1 cellular context compared by ENCODE assay signal in genomic region chr14:93903342-93904184, GRCh38.
TF ChIP-seq lines count a peak whose summit lies in the region.

No MANE protein-coding gene starts in this region.

TF ChIP-seq in HepG2, 621 proteins besides CTCF, POLR2A, EP300 and RAD21 (continued from another document and continues in another):
- TF ChIP-seq, protein P1, sequence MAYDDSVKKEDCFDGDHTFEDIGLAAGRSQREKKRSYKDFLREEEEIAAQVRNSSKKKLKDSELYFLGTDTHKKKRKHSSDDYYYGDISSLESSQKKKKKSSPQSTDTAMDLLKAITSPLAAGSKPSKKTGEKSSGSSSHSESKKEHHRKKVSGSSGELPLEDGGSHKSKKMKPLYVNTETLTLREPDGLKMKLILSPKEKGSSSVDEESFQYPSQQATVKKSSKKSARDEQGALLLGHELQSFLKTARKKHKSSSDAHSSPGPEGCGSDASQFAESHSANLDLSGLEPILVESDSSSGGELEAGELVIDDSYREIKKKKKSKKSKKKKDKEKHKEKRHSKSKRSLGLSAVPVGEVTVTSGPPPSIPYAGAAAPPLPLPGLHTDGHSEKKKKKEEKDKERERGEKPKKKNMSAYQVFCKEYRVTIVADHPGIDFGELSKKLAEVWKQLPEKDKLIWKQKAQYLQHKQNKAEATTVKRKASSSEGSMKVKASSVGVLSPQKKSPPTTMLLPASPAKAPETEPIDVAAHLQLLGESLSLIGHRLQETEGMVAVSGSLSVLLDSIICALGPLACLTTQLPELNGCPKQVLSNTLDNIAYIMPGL (CRISPR knock-in tag; IDR thresholded peaks at IDR 0.05; ENCODE audit: borderline replicate concordance in 1 of 2, low read depth in 1 of 2), result peak; percentile 4 to 63; a peak in 2 of 4 replicates
- TF ChIP-seq ZBTB7B (CRISPR knock-in tag; IDR thresholded peaks at IDR 0.05) (peak; percentile 71; the same call in 1 of the 2 replicates), ZFP36 (IDR thresholded peaks at IDR 0.05; ENCODE audit: borderline replicate concordance, low read depth, low read length, partially characterized antibody) (peak; percentile 67), SMARCC2 (IDR thresholded peaks at IDR 0.05) (no peak), RCOR2 (CRISPR knock-in tag; IDR thresholded peaks at IDR 0.05) (peak; percentile 36; the same call in 1 of the 2 replicates), ATRX (CRISPR knock-in tag; IDR thresholded peaks at IDR 0.05; ENCODE audit: borderline replicate concordance) (no peak), FOXA3 (CRISPR knock-in tag; IDR thresholded peaks at IDR 0.05) (peak; percentile 56), HES4 (CRISPR knock-in tag; IDR thresholded peaks at IDR 0.05; ENCODE audit: borderline replicate concordance) (0 out of 2 replicates have a peak, but pooled peaks have one; percentile 40), RBFOX2 (IDR thresholded peaks at IDR 0.05; ENCODE audit: low read depth, low read length) (0 out of 2 replicates have a peak, but pooled peaks have one; percentile 31), HNF4G (IDR thresholded peaks at IDR 0.05; ENCODE audit: borderline replicate concordance, low read depth, low read length) (peak; percentile 34; the same call in 1 of the 2 replicates), HNF4G (CRISPR knock-in tag; IDR thresholded peaks at IDR 0.05; ENCODE audit: borderline replicate concordance, low read depth) (no peak), BHLHE40 (IDR thresholded peaks at IDR 0.05; ENCODE audit: low read length) (peak; percentile 85), HNF4A (CRISPR knock-in tag; IDR thresholded peaks at IDR 0.05) (peak; percentile 34; the same call in 1 of the 2 replicates), MLLT10 (CRISPR knock-in tag; IDR thresholded peaks at IDR 0.05) (no peak), MEIS2 (CRISPR knock-in tag; IDR thresholded peaks at IDR 0.05) (peak; percentile 61; the same call in 1 of the 2 replicates), XRCC5 (optimal IDR thresholded peaks at IDR 0.05; ENCODE audit: low read length) (peak; percentile 61), FOXK1 (CRISPR knock-in tag; IDR thresholded peaks at IDR 0.05; ENCODE audit: borderline replicate concordance, low read depth) (no peak), GATAD2A (CRISPR knock-in tag; IDR thresholded peaks at IDR 0.05) (peak; percentile 22; the same call in 1 of the 2 replicates), ZSCAN9 (CRISPR knock-in tag; IDR thresholded peaks at IDR 0.05; ENCODE audit: borderline replicate concordance) (no peak), ZXDC (CRISPR knock-in tag; IDR thresholded peaks at IDR 0.05) (0 out of 2 replicates have a peak, but pooled peaks have one; percentile 50), ZKSCAN8 (CRISPR knock-in tag; IDR thresholded peaks at IDR 0.05; ENCODE audit: borderline replicate concordance) (no peak), ZNF616 (CRISPR knock-in tag; IDR thresholded peaks at IDR 0.05; ENCODE audit: low read depth) (no peak), POGZ (CRISPR knock-in tag; IDR thresholded peaks at IDR 0.05) (peak; percentile 30), CBX5 (CRISPR knock-in tag; IDR thresholded peaks at IDR 0.05; ENCODE audit: borderline replicate concordance) (peak; percentile 66; the same call in 1 of the 2 replicates), CEBPZ (IDR thresholded peaks at IDR 0.05; ENCODE audit: low read length) (no peak), TARDBP (CRISPR knock-in tag; IDR thresholded peaks at IDR 0.05) (0 out of 2 replicates have a peak, but pooled peaks have one; percentile 9), ZNF546 (CRISPR knock-in tag; conservative IDR thresholded peaks at IDR 0.05) (no peak), JUNB (CRISPR knock-in tag; IDR thresholded peaks at IDR 0.05; ENCODE audit: borderline replicate concordance) (no peak), RXRA (CRISPR knock-in tag; IDR thresholded peaks at IDR 0.05) (0 out of 2 replicates have a peak, but pooled peaks have one; percentile 13), ZFP90 (CRISPR knock-in tag; IDR thresholded peaks at IDR 0.05; ENCODE audit: borderline replicate concordance) (no peak), FOXA1 (IDR thresholded peaks at IDR 0.05) (no peak), FOXA1 (CRISPR knock-in tag; IDR thresholded peaks at IDR 0.05) (peak; percentile 83), HNRNPH1 (optimal IDR thresholded peaks at IDR 0.05; ENCODE audit: low read depth, low read length) (peak; percentile 8), ARNT2 (CRISPR knock-in tag; IDR thresholded peaks at IDR 0.05; ENCODE audit: low read depth) (0 out of 2 replicates have a peak, but pooled peaks have one; percentile 5), SRSF4 (IDR thresholded peaks at IDR 0.05; ENCODE audit: low read depth, low read length, poor library complexity, severe bottlenecking) (no peak), ATAD3A (CRISPR knock-in tag; IDR thresholded peaks at IDR 0.05) (no peak), RARA (CRISPR knock-in tag; IDR thresholded peaks at IDR 0.05) (0 out of 2 replicates have a peak, but pooled peaks have one; percentile 5), SP5 (CRISPR knock-in tag; IDR thresholded peaks at IDR 0.05; ENCODE audit: borderline replicate concordance, low read depth) (peak; percentile 51; the same call in 1 of the 2 replicates), CAMTA2 (CRISPR knock-in tag; IDR thresholded peaks at IDR 0.05; ENCODE audit: borderline replicate concordance) (0 out of 2 replicates have a peak, but pooled peaks have one; percentile 35), HDAC1 (CRISPR knock-in tag; IDR thresholded peaks at IDR 0.05) (no peak), ZNF644 (CRISPR knock-in tag; IDR thresholded peaks at IDR 0.05; ENCODE audit: low read depth) (0 out of 2 replicates have a peak, but pooled peaks have one; percentile 13), KLF6 (CRISPR knock-in tag; IDR thresholded peaks at IDR 0.05) (no peak), PATZ1 (CRISPR knock-in tag; IDR thresholded peaks at IDR 0.05) (peak; percentile 50), HOXA5 (CRISPR knock-in tag; IDR thresholded peaks at IDR 0.05) (0 out of 2 replicates have a peak, but pooled peaks have one; percentile 13), ZMYM3 (CRISPR knock-in tag; IDR thresholded peaks at IDR 0.05) (peak; percentile 77)
- TF ChIP-seq, protein P2, sequence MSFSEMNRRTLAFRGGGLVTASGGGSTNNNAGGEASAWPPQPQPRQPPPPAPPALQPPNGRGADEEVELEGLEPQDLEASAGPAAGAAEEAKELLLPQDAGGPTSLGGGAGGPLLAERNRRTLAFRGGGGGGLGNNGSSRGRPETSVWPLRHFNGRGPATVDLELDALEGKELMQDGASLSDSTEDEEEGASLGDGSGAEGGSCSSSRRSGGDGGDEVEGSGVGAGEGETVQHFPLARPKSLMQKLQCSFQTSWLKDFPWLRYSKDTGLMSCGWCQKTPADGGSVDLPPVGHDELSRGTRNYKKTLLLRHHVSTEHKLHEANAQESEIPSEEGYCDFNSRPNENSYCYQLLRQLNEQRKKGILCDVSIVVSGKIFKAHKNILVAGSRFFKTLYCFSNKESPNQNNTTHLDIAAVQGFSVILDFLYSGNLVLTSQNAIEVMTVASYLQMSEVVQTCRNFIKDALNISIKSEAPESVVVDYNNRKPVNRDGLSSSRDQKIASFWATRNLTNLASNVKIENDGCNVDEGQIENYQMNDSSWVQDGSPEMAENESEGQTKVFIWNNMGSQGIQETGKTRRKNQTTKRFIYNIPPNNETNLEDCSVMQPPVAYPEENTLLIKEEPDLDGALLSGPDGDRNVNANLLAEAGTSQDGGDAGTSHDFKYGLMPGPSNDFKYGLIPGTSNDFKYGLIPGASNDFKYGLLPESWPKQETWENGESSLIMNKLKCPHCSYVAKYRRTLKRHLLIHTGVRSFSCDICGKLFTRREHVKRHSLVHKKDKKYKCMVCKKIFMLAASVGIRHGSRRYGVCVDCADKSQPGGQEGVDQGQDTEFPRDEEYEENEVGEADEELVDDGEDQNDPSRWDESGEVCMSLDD (CRISPR knock-in tag; IDR thresholded peaks at IDR 0.05; ENCODE audit: borderline replicate concordance), result peak; percentile 70; the same call in 1 of the 2 replicates
- TF ChIP-seq, protein P3, sequence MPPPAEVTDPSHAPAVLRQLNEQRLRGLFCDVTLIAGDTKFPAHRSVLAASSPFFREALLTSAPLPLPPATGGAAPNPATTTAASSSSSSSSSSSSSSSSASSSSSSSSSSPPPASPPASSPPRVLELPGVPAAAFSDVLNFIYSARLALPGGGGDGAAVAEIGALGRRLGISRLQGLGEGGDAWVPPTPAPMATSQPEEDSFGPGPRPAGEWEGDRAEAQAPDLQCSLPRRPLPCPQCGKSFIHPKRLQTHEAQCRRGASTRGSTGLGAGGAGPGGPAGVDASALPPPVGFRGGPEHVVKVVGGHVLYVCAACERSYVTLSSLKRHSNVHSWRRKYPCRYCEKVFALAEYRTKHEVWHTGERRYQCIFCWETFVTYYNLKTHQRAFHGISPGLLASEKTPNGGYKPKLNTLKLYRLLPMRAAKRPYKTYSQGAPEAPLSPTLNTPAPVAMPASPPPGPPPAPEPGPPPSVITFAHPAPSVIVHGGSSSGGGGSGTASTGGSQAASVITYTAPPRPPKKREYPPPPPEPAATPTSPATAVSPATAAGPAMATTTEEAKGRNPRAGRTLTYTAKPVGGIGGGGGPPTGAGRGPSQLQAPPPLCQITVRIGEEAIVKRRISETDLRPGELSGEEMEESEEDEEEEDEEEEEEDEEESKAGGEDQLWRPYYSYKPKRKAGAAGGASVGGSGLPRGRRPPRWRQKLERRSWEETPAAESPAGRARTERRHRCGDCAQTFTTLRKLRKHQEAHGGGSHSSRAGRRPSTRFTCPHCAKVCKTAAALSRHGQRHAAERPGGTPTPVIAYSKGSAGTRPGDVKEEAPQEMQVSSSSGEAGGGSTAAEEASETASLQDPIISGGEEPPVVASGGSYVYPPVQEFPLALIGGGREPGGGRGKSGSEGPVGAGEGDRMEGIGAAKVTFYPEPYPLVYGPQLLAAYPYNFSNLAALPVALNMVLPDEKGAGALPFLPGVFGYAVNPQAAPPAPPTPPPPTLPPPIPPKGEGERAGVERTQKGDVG (CRISPR knock-in tag; IDR thresholded peaks at IDR 0.05; ENCODE audit: borderline replicate concordance), result no peak
- TF ChIP-seq, protein P4, sequence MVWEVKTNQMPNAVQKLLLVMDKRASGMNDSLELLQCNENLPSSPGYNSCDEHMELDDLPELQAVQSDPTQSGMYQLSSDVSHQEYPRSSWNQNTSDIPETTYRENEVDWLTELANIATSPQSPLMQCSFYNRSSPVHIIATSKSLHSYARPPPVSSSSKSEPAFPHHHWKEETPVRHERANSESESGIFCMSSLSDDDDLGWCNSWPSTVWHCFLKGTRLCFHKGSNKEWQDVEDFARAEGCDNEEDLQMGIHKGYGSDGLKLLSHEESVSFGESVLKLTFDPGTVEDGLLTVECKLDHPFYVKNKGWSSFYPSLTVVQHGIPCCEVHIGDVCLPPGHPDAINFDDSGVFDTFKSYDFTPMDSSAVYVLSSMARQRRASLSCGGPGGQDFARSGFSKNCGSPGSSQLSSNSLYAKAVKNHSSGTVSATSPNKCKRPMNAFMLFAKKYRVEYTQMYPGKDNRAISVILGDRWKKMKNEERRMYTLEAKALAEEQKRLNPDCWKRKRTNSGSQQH (CRISPR knock-in tag; IDR thresholded peaks at IDR 0.05; ENCODE audit: low read depth), result no peak
